In the genomic region with DNA sequence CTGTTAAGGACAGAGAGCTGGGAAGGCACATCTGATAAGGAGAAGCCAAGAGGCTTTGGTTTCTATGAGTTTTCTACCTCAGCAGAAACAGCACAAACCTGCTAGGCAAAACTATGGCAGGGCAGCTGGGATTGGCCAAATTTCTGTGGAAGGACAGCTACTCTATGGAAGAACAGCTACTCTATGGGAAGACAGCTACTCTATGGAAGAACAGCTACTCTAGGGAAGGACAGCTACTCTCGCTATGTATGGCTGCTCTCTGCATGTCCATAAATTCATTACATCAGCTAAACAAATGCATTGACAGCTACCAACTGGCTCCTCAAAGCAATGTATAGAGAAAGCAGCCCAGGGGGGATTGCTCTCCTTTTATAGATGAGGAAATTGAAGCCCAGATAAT, we compare ENCODE assay signal across 21 cellular contexts. TPM values are rescaled to one million over a fixed set of nuclear protein-coding genes. Genes with fewer than 3 reads are reported as not detected.
DNase-seq lines count a peak whose midpoint lies in the region; ATAC-seq, FAIRE-seq and TF ChIP-seq lines count a peak whose summit lies in the region.
"Had no signal": no experiment of that assay in that cellular context is flagged by ENCODE, and none has a peak within 500 bp of the region (broad histone marks: within the 10 kb centered on the region; RNA-seq: fewer than 3 reads in every experiment).

No MANE protein-coding gene starts in this region.

- H3K4me3 ChIP-seq in cardiac muscle cell, result no peak overlapping the region
- H3K4me3 ChIP-seq in liver (ENCODE audit: low read depth in 1 of 3, low read length in 3 of 3), result no peak overlapping the region
- H3K4me3 ChIP-seq in HepG2 (replicated peaks in 1 of 3; ENCODE audit: insufficient read depth in 1 of 3, low read depth in 2 of 3, low read length in 3 of 3), result no peak overlapping the region
- H3K4me3 ChIP-seq in mesodermal cell (ENCODE audit: extremely low read depth, insufficient read depth, low read length, poor library complexity, severe bottlenecking), result no peak overlapping the region
- H3K4me3 ChIP-seq in vagina, result no peak overlapping the region
- H3K4me3 ChIP-seq: A549, GM23248, HAP-1 had no signal

- H3K79me2 ChIP-seq in HepG2 (ENCODE audit: insufficient read depth, low read length), result no peaks in the 10 kb centered on the region

- POLR2A ChIA-PET in HepG2 (lab: Yijun Ruan, JAX), result no interaction called here

- no peak overlapping the region for H3K4me2 ChIP-seq in HepG2 (ENCODE audit: low read depth, low read length)
- H3K4me2 ChIP-seq: A549 had no signal

- TF ChIP-seq CTCF in cardiac muscle cell (IDR thresholded peaks at IDR 0.05; ENCODE audit: low read depth, low read length) (no peak), liver (IDR thresholded peaks at IDR 0.05; ENCODE audit: low read depth, low read length, missing input control) (no peak), HepG2 (CRISPR knock-in tag; IDR thresholded peaks at IDR 0.05) (no peak), vagina (IDR thresholded peaks at IDR 0.05) (no peak)

- peaks cover 57% of the 10 kb centered on the region for H3K4me1 ChIP-seq in cardiac muscle cell (ENCODE audit: low read depth)
- peaks cover 9 to 38% (median 19%) of the 10 kb centered on the region in 4 donors for H3K4me1 ChIP-seq in liver (ENCODE audit: control insufficient read depth in 4 of 4, insufficient read depth in 4 of 4, low read length in 3 of 4)
- H3K4me1 ChIP-seq in HepG2 (ENCODE audit: insufficient read depth, low read length), result peaks cover 39% of the 10 kb centered on the region
- H3K4me1 ChIP-seq in mesodermal cell (ENCODE audit: control insufficient read depth, insufficient read depth, low read length, poor library complexity, severe bottlenecking), result peaks cover 53% of the 10 kb centered on the region
- peaks cover 38% of the 10 kb centered on the region for H3K4me1 ChIP-seq in vagina
- H3K4me1 ChIP-seq: HAP-1 had no signal

- TF ChIP-seq RAD21 in liver (IDR thresholded peaks at IDR 0.05) (no peak), HepG2 (CRISPR knock-in tag; IDR thresholded peaks at IDR 0.05) (no peak)

- no TSS peak for BruUV-seq in HepG2 (replicated peaks; lab: Mats Ljungman, UMichigan)

- no peak overlapping the region for H3K9ac ChIP-seq in liver (ENCODE audit: low read depth in 1 of 2, low read length in 2 of 2)
- no peak overlapping the region for H3K9ac ChIP-seq in HepG2 (ENCODE audit: insufficient read depth, low read depth, low read length)
- H3K9ac ChIP-seq: GM23248 had no signal

- no peaks in the 10 kb centered on the region for H3K27me3 ChIP-seq in cardiac muscle cell
- no peaks in the 10 kb centered on the region for H3K27me3 ChIP-seq in liver (ENCODE audit: control insufficient read depth in 4 of 4, insufficient read depth in 4 of 4, low read length in 3 of 4)
- no peaks in the 10 kb centered on the region; a peak in 1 of 5 replicates for H3K27me3 ChIP-seq in HepG2 (ENCODE audit: control insufficient read depth in 1 of 2, insufficient read depth in 2 of 2, low read length in 2 of 2)
- H3K27me3 ChIP-seq in vagina, result no peaks in the 10 kb centered on the region

- in situ Hi-C loops in HepG2 (cut with HindIII; ENCODE audit: extremely low pct_ligation_motif_present, low pct_unique_long_range_greater_than_20kb), result no loop called here

- H3K9me3 ChIP-seq in cardiac muscle cell (ENCODE audit: low read depth) (no peaks in the 10 kb centered on the region), liver (ENCODE audit: control insufficient read depth in 4 of 4, low read length in 3 of 4) (peaks cover 2 to 13% (median 5%) of the 10 kb centered on the region in 4 donors), HepG2 (ENCODE audit: low read length) (peaks cover 14% of the 10 kb centered on the region; the same call in 1 of the 2 replicates), mesodermal cell (ENCODE audit: control insufficient read depth, low read length) (peaks cover 28% of the 10 kb centered on the region), vagina (peaks cover 10% of the 10 kb centered on the region)

- no peak for DNase-seq in cardiac muscle cell (ENCODE audit: low read depth in 1 of 2, low spot score in 1 of 2)
- DNase-seq in left cardiac atrium, result no peak
- DNase-seq in HepG2 (ENCODE audit: low spot score), result no peak
- no peak for DNase-seq in vagina (ENCODE audit: extremely low spot score in 2 of 2)
- no peak for DNase-seq in NCI-H82 (lab: John Stamatoyannopoulos, UW)
- DNase-seq: AML-193; Caco-2; CD4-positive, alpha-beta T cell had no signal

- peak overlapping the region; percentile 98 for H3K27ac ChIP-seq in cardiac muscle cell
- H3K27ac ChIP-seq in liver (ENCODE audit: low read depth in 1 of 2, low read length in 2 of 2), result peak overlapping the region; percentile 51 to 84
- H3K27ac ChIP-seq in HepG2 (ENCODE audit: extremely low read length, insufficient read depth, low read length), result no peak overlapping the region
- H3K27ac ChIP-seq in mesodermal cell (ENCODE audit: low read depth, low read length, severe bottlenecking), result peak overlapping the region; percentile 93
- H3K27ac ChIP-seq in vagina, result peak overlapping the region; percentile 72
- H3K27ac ChIP-seq: 22Rv1, A549, C4-2B, GM23248 had no signal

- intact Hi-C loops in left cardiac atrium (cut with DNase I), result no loop called here
- intact Hi-C loops in HepG2 (cut with micrococcal nuclease; ENCODE audit: unreplicated experiment), result no loop called here
- intact Hi-C loops in vagina (cut with DNase I), result no loop called here

- H3K36me3 ChIP-seq in cardiac muscle cell, result peaks cover 20% of the 10 kb centered on the region
- peaks cover 4 to 43% (median 32%) of the 10 kb centered on the region in 4 donors for H3K36me3 ChIP-seq in liver (ENCODE audit: control insufficient read depth in 4 of 4, insufficient read depth in 3 of 4, low read depth in 1 of 4, low read length in 3 of 4)
- H3K36me3 ChIP-seq in HepG2 (replicated peaks in 1 of 2; ENCODE audit: control insufficient read depth in 1 of 2, insufficient read depth in 2 of 2, low read length in 2 of 2), result no peaks in the 10 kb centered on the region; a peak in 1 of 5 replicates
- peaks cover 63% of the 10 kb centered on the region for H3K36me3 ChIP-seq in mesodermal cell (ENCODE audit: control insufficient read depth, insufficient read depth, low read length)
- peaks cover 0 to 18% of the 10 kb centered on the region in 2 donors for H3K36me3 ChIP-seq in vagina
- H3K36me3 ChIP-seq: HAP-1 had no signal

- ATAC-seq in left cardiac atrium (no peak), HepG2 (no peak), GM18505 (IDR thresholded peaks at IDR 0.05; ENCODE audit: unreplicated experiment) (no peak)
- ATAC-seq: A549 had no signal

- no peaks in the 10 kb centered on the region for H4K20me1 ChIP-seq in HepG2 (ENCODE audit: insufficient read depth, low read length)

- TF ChIP-seq EP300 in HepG2 (IDR thresholded peaks at IDR 0.05; ENCODE audit: low read depth in 2 of 2, low read length in 2 of 2) (no peak), HepG2 (CRISPR knock-in tag; IDR thresholded peaks at IDR 0.05; ENCODE audit: borderline replicate concordance) (no peak)

- CTCF ChIA-PET in HepG2 (lab: Yijun Ruan, JAX; ENCODE audit: low intra/inter-chr PET ratio, low total read pairs), result no interaction called here

- TF ChIP-seq POLR2A in HepG2 (IDR thresholded peaks at IDR 0.05; ENCODE audit: insufficient read depth in 1 of 2, low read depth in 2 of 2, low read length in 2 of 2) (no peak), vagina (IDR thresholded peaks at IDR 0.05) (no peak), GM18505 (IDR thresholded peaks at IDR 0.05; ENCODE audit: borderline replicate concordance, extremely low read depth, insufficient read depth, insufficient read length) (no peak)

- 97% methylated on average over 1 of the region's 1 CpG for WGBS in liver
- 100% methylated on average over 1 of the region's 1 CpG for WGBS in HepG2 (ENCODE audit: low lambda C conversion rate)
- no CpG with 5 or more reads among the region's 1 CpG for WGBS in mesodermal cell (ENCODE audit: insufficient coverage in 2 of 2), 2 experiments

- no peak overlapping the region for H2AFZ ChIP-seq in HepG2 (ENCODE audit: low read length)
- H2AFZ ChIP-seq: GM23248 had no signal

- no peak for FAIRE-seq in HepG2 (lab: Jason Lieb, UNC)
- FAIRE-seq: A549, D721Med, G401.6, GM12891, GM18507 had no signal

TF ChIP-seq in liver, 16 proteins besides CTCF, POLR2A, EP300 and RAD21 (continues in another document):
- no peak for TF ChIP-seq GABPA (IDR thresholded peaks at IDR 0.05 in 1 of 2, conservative IDR thresholded peaks at IDR 0.05 in 1 of 2)
- TF ChIP-seq FOXA1 (IDR thresholded peaks at IDR 0.05), result no peak
- no peak for TF ChIP-seq NR2F2 (IDR thresholded peaks at IDR 0.05)

TF ChIP-seq in HepG2, 621 proteins besides CTCF, POLR2A, EP300 and RAD21 (continues in another document):
- TF ChIP-seq STAG1 (CRISPR knock-in tag; IDR thresholded peaks at IDR 0.05), result no peak
- no peak for TF ChIP-seq ATAD3A (CRISPR knock-in tag; IDR thresholded peaks at IDR 0.05)

RNA-seq across cellular contexts. Expression of a gene that starts 24.8 kb away (rescaled TPM):
- 397 and 507 TPM in 2 replicates for total RNA-seq in cardiac muscle cell
- polyA plus RNA-seq in cardiac muscle cell, result 428 and 517 TPM in 2 replicates
- total RNA-seq in left cardiac atrium, result 10 to 100 TPM; 12.8 to 74.7 TPM
- total RNA-seq in liver, result 10 to 100 TPM; 83.4 to 83.8 TPM
- 10 to 100 TPM; 53.2 to 64.2 TPM for polyA plus RNA-seq in liver
- 9.3 and 10.8 TPM in 2 replicates for total RNA-seq in HepG2 (2016; rRNA removed; fragmentation: Illumina TruSeq; extraction: Trizol)
- total RNA-seq in HepG2 (2016; cell fraction: cytosol; rRNA removed; fragmentation: Illumina TruSeq; extraction: Trizol; ENCODE audit: low read depth), result 1.7 and 3.3 TPM in 2 replicates
- total RNA-seq in HepG2 (2016; cell fraction: insoluble cytoplasmic fraction; rRNA removed; fragmentation: Illumina TruSeq; extraction: Trizol), result 9.1 and 10.4 TPM in 2 replicates
- 6.3 and 6.5 TPM in 2 replicates for total RNA-seq in HepG2 (2016; cell fraction: membrane; rRNA removed; fragmentation: Illumina TruSeq; extraction: Trizol)
- total RNA-seq in HepG2 (2016; cell fraction: nucleus; rRNA removed; fragmentation: Illumina TruSeq; extraction: Trizol), result 12.0 and 12.7 TPM in 2 replicates
- polyA plus RNA-seq in HepG2 (2011; rRNA removed), result 56.0 and 101 TPM in 2 replicates
- 57.2 and 89.8 TPM in 2 replicates for polyA plus RNA-seq in HepG2 (2011; cell fraction: cytosol; rRNA removed)
- polyA plus RNA-seq in HepG2 (2011; cell fraction: nucleus; rRNA removed), result 40.9 and 70.4 TPM in 2 replicates
- polyA plus RNA-seq in HepG2 (2012), result 68.4 and 103 TPM in 2 replicates
- polyA plus RNA-seq in HepG2 (2016; cell fraction: cytosol; fragmentation: Illumina TruSeq; extraction: Trizol; ENCODE audit: low read depth), result 2.1 and 3.3 TPM in 2 replicates
- polyA plus RNA-seq in HepG2 (2016; cell fraction: insoluble cytoplasmic fraction; fragmentation: Illumina TruSeq; extraction: Trizol; ENCODE audit: low read depth), result 6.9 and 8.4 TPM in 2 replicates
- 3.7 and 3.9 TPM in 2 replicates for polyA plus RNA-seq in HepG2 (2016; cell fraction: membrane; fragmentation: Illumina TruSeq; extraction: Trizol; ENCODE audit: low read depth)
- 8.7 and 10.5 TPM in 2 replicates for polyA plus RNA-seq in HepG2 (2016; cell fraction: nucleus; fragmentation: Illumina TruSeq; extraction: Trizol; ENCODE audit: insufficient read depth, low read depth)
- 15.9 and 150 TPM in 2 replicates for polyA minus RNA-seq in HepG2 (2011; rRNA and poly(A)+ RNA removed; ENCODE audit: low replicate concordance)
- polyA minus RNA-seq in HepG2 (2011; cell fraction: cytosol; rRNA and poly(A)+ RNA removed), result 35.9 and 59.8 TPM in 2 replicates
- 42.6 and 75.7 TPM in 2 replicates for polyA minus RNA-seq in HepG2 (2011; cell fraction: nucleus; rRNA and poly(A)+ RNA removed)
- polyA plus RNA-seq in mesodermal cell (2013, experiment 1 of 2), result 226 TPM
- polyA plus RNA-seq in mesodermal cell (2013, experiment 2 of 2), result 220 TPM
- 172 TPM for total RNA-seq in vagina
- total RNA-seq: Caco-2; CD4-positive, alpha-beta T cell; HT-29 had no signal
